26 cellular contexts compared by ENCODE assay signal in genomic region chr15:93058128-93058527, GRCh38. TPM values are rescaled to one million over a fixed set of nuclear protein-coding genes. Genes with fewer than 3 reads are reported as not detected.
"Had no signal": no experiment of that assay in that cellular context is flagged by ENCODE, and none has a peak within 500 bp of the region (broad histone marks: within the 10 kb centered on the region; RNA-seq: fewer than 3 reads in every experiment).

No MANE protein-coding gene starts in this region.

- H3K4me3 ChIP-seq: ovary, prostate gland, right atrium auricular region, suprapubic skin, tibial artery had no signal

- H3K27me3 ChIP-seq: gastroesophageal sphincter, ovary, right atrium auricular region, suprapubic skin, tibial artery had no signal

- FAIRE-seq: colon, kidney had no signal

- H3K36me3 ChIP-seq: ovary, prostate gland, right atrium auricular region, suprapubic skin had no signal

- ATAC-seq: activated naive CD4-positive, alpha-beta T cell treated with anti-CD3 and anti-CD28 coated beads, Interleukin-2, amount 50 U/mL, for 72 hours; activated T-cell treated with anti-CD3 and anti-CD28 coated beads, Interleukin-2, amount 50 U/mL, for 72 hours; gastroesophageal sphincter; natural killer cell treated with Interleukin-12 subunit alpha and Interleukin-12 subunit beta and Interleukin-15 and Interleukin-18, amount 100 ng/mL, for 72 hours; stimulated activated naive B cell treated with anti-CD40 and anti-IgM and Interleukin-4, amounts not matched to agents 10 μg/mL and 1 μg/mL and 100 μg/mL, for 72 hours had no signal

- H3K4me1 ChIP-seq: prostate gland had no signal

- H3K9me3 ChIP-seq: gastroesophageal sphincter, ovary, prostate gland, right atrium auricular region, stomach, suprapubic skin, tibial artery had no signal

- H3K36me3 Mint-ChIP-seq: activated naive CD4-positive, alpha-beta T cell treated with anti-CD3 and anti-CD28 coated beads, Interleukin-2, amount 50 U/mL, for 72 hours; immature natural killer cell; natural killer cell treated with Interleukin-12 subunit alpha and Interleukin-12 subunit beta and Interleukin-15 and Interleukin-18, amount 100 ng/mL, for 72 hours; stimulated activated naive B cell treated with anti-CD40 and anti-IgM and Interleukin-4, amounts not matched to agents 10 μg/mL and 1 μg/mL and 100 μg/mL, for 72 hours had no signal

- H3K4me1 Mint-ChIP-seq: central memory CD8-positive, alpha-beta T cell had no signal

- DNase-seq: activated CD4-positive, alpha-beta T cell treated with anti-CD3 and anti-CD28 coated beads for 4 hours; activated CD4-positive, alpha-beta T cell treated with anti-CD3 and anti-CD28 coated beads, Interleukin-2, amount 50 U/mL, for 4 hours; activated naive CD4-positive, alpha-beta T cell; activated T-cell treated with anti-CD3 and anti-CD28 coated beads for 4 hours; activated T-cell treated with anti-CD3 and anti-CD28 coated beads, Interleukin-2, amount 50 U/mL, for 72 hours; effector CD8-positive, alpha-beta T cell; head of caudate nucleus; hippocampal formation; immature natural killer cell; kidney; mesenchymal stem cell; ovary; stimulated activated CD4-positive, alpha-beta T cell treated with anti-CD3 and anti-CD28 coated beads, Interleukin-15, amount 100 ng/mL, for 24 hours; stimulated activated CD4-positive, alpha-beta T cell treated with anti-CD3 and anti-CD28 coated beads, Interleukin-2, amount 100 ng/mL, for 24 hours; stimulated activated naive B cell treated with anti-CD40 and anti-IgM and Interleukin-4, amounts not matched to agents 10 μg/mL and 1 μg/mL and 100 μg/mL, for 72 hours; stomach; tibial artery had no signal

- H3K27ac Mint-ChIP-seq: activated naive CD4-positive, alpha-beta T cell treated with anti-CD3 and anti-CD28 coated beads, Interleukin-2, amount 50 U/mL, for 72 hours; activated T-cell treated with anti-CD3 and anti-CD28 coated beads, Interleukin-2, amount 50 U/mL, for 72 hours; immature natural killer cell; natural killer cell treated with Interleukin-12 subunit alpha and Interleukin-12 subunit beta and Interleukin-15 and Interleukin-18, amount 100 ng/mL, for 72 hours; stimulated activated naive B cell treated with anti-CD40 and anti-IgM and Interleukin-4, amounts not matched to agents 10 μg/mL and 1 μg/mL and 100 μg/mL, for 72 hours had no signal

- H3K27ac ChIP-seq: ovary, prostate gland, right atrium auricular region, suprapubic skin, tibial artery had no signal

- H3K9me3 Mint-ChIP-seq: activated naive CD4-positive, alpha-beta T cell treated with anti-CD3 and anti-CD28 coated beads, Interleukin-2, amount 50 U/mL, for 72 hours; activated T-cell treated with anti-CD3 and anti-CD28 coated beads, Interleukin-2, amount 50 U/mL, for 72 hours; central memory CD8-positive, alpha-beta T cell; immature natural killer cell; natural killer cell treated with Interleukin-12 subunit alpha and Interleukin-12 subunit beta and Interleukin-15 and Interleukin-18, amount 100 ng/mL, for 72 hours; stimulated activated naive B cell treated with anti-CD40 and anti-IgM and Interleukin-4, amounts not matched to agents 10 μg/mL and 1 μg/mL and 100 μg/mL, for 72 hours had no signal

- H3K4me3 Mint-ChIP-seq: activated T-cell treated with anti-CD3 and anti-CD28 coated beads, Interleukin-2, amount 50 U/mL, for 72 hours; central memory CD8-positive, alpha-beta T cell; immature natural killer cell; natural killer cell treated with Interleukin-12 subunit alpha and Interleukin-12 subunit beta and Interleukin-15 and Interleukin-18, amount 100 ng/mL, for 72 hours; stimulated activated naive B cell treated with anti-CD40 and anti-IgM and Interleukin-4, amounts not matched to agents 10 μg/mL and 1 μg/mL and 100 μg/mL, for 72 hours had no signal

RNA-seq across cellular contexts. Expression of gene RGMA, which starts 30.9 kb away (rescaled TPM):
- total RNA-seq: natural killer cell treated with Interleukin-12 subunit alpha and Interleukin-12 subunit beta and Interleukin-15 and Interleukin-18, amount 100 ng/mL, for 72 hours; T-helper 1 cell treated with Interleukin-12 subunit alpha and Interleukin-12 subunit beta and Interleukin-4 antibody, amounts not matched to agents 30 ng/mL and 1 ng/mL, for 36 hours had no signal
- polyA plus RNA-seq: immature natural killer cell had no signal
